In genomic region chr20:36833275-36834020, GRCh38 we compare ENCODE assay signal across 10 cellular contexts. TPM values are rescaled to one million over a fixed set of nuclear protein-coding genes. Genes with fewer than 3 reads are reported as not detected.
DNase-seq lines count a peak whose midpoint lies in the region; ATAC-seq, FAIRE-seq and TF ChIP-seq lines count a peak whose summit lies in the region.
"Had no signal": no experiment of that assay in that cellular context is flagged by ENCODE, and none has a peak within 500 bp of the region (broad histone marks: within the 10 kb centered on the region; RNA-seq: fewer than 3 reads in every experiment).

No MANE protein-coding gene starts in this region.

- peaks cover 32% of the 10 kb centered on the region for H3K4me1 Mint-ChIP-seq in neural progenitor cell

- no peak overlapping the region for H3K9ac ChIP-seq in neural progenitor cell

- H3K36me3 Mint-ChIP-seq in neural progenitor cell, result peaks cover 4% of the 10 kb centered on the region

- H3F3A ChIP-seq in neural progenitor cell (ENCODE audit: low read depth), result peaks cover 28% of the 10 kb centered on the region

- H3K4me1 ChIP-seq in heart left ventricle, result peaks cover 10 to 83% (median 65%) of the 10 kb centered on the region in 12 donors
- H3K4me1 ChIP-seq in esophagus (ENCODE audit: control insufficient read depth in 2 of 2, insufficient read depth in 2 of 2, low read length in 1 of 2), result peaks cover 5 to 22% of the 10 kb centered on the region in 2 donors
- peaks cover 13% of the 10 kb centered on the region for H3K4me1 ChIP-seq in neural progenitor cell
- H3K4me1 ChIP-seq in pancreas, result peaks cover 0 to 6% (median 4%) of the 10 kb centered on the region in 3 donors

- TF ChIP-seq POLR2A in heart left ventricle (IDR thresholded peaks at IDR 0.05), result no peak

- no peak for FAIRE-seq in pancreas (lab: Jason Lieb, UNC)

- H3K27me3 ChIP-seq in heart left ventricle (no peaks in the 10 kb centered on the region), esophagus (ENCODE audit: control insufficient read depth in 1 of 2, insufficient read depth in 2 of 2, low read length in 2 of 2) (no peaks in the 10 kb centered on the region), neural progenitor cell (no peaks in the 10 kb centered on the region), pancreas (no peaks in the 10 kb centered on the region)

- intact Hi-C loops in heart left ventricle (cut with DNase I) (loop anchor here in 1 of 10 donors (2.0 kb wide), 1 partner anchor 27 kb away; no protein-coding TSS in a partner anchor), left ventricle myocardium superior (cut with micrococcal nuclease) (no loop called here), pancreas (cut with DNase I) (no loop called here)

- TF ChIP-seq CTCF in heart left ventricle (IDR thresholded peaks at IDR 0.05), result no peak
- no peak for TF ChIP-seq CTCF in neural progenitor cell (IDR thresholded peaks at IDR 0.05)
- TF ChIP-seq CTCF in pancreas (IDR thresholded peaks at IDR 0.05), result no peak

- 68 to 74% (median 71%) methylated on average over 15 to 19 of the region's 19 CpGs for WGBS in heart left ventricle, 4 donors
- 73% methylated on average over 19 of the region's 19 CpGs for WGBS in esophagus, 2 donors
- 84 to 89% methylated on average over 19 of the region's 19 CpGs for WGBS in pancreas, 2 donors

- no peak overlapping the region for H3K4me3 Mint-ChIP-seq in neural progenitor cell

- H3K4me3 ChIP-seq in heart left ventricle (no peak overlapping the region), esophagus (ENCODE audit: low read depth in 1 of 2, low read length in 2 of 2) (no peak overlapping the region), neural progenitor cell (no peak overlapping the region), pancreas (no peak overlapping the region)

- DNase-seq in heart left ventricle, result peak in 2 of 5 donors; percentile 60 to 73
- DNase-seq in left ventricle myocardium superior, result no peak
- DNase-seq in neural progenitor cell (ENCODE audit: low spot score), result no peak
- no peak for DNase-seq in kidney glomerular epithelial cell (lab: John Stamatoyannopoulos, UW)
- no peak for DNase-seq in NCI-H2227 (lab: John Stamatoyannopoulos, UW; ENCODE audit: unreplicated experiment)
- DNase-seq in pancreas, result no peak
- no peak for DNase-seq in SIG-M5 treated with dmso at 0.1 percent for 504 hours (lab: John Stamatoyannopoulos, UW; ENCODE audit: unreplicated experiment)

- H3K27ac ChIP-seq in heart left ventricle (peak overlapping the region; percentile 48 to 95 (median 86)), esophagus (ENCODE audit: low read depth in 2 of 2, low read length in 1 of 2) (peak overlapping the region; percentile 39 to 85), neural progenitor cell (no peak overlapping the region), pancreas (no peak overlapping the region)

- H3K27ac Mint-ChIP-seq in neural progenitor cell, result peak overlapping the region; percentile 83

- H3K9me3 Mint-ChIP-seq in neural progenitor cell, result no peaks in the 10 kb centered on the region

- H4K20me1 ChIP-seq in neural progenitor cell (ENCODE audit: low read depth), result no peaks in the 10 kb centered on the region

- no peak overlapping the region for H3K4me2 ChIP-seq in neural progenitor cell

- H3K36me3 ChIP-seq in heart left ventricle, result peaks cover 0 to 30% (median 20%) of the 10 kb centered on the region in 9 donors
- H3K36me3 ChIP-seq in esophagus (ENCODE audit: control insufficient read depth in 2 of 2, insufficient read depth in 2 of 2, low read length in 1 of 2), result peaks cover 3 to 5% of the 10 kb centered on the region in 2 donors
- H3K36me3 ChIP-seq in neural progenitor cell, result no peaks in the 10 kb centered on the region
- no peaks in the 10 kb centered on the region for H3K36me3 ChIP-seq in pancreas

- no peak for ATAC-seq in heart left ventricle
- no peak for ATAC-seq in left ventricle myocardium superior
- no peak for ATAC-seq in pancreas
- ATAC-seq: Panc1 had no signal

- peaks cover 5% of the 10 kb centered on the region for H3K79me2 ChIP-seq in neural progenitor cell (ENCODE audit: low read depth)

- H2AFZ ChIP-seq in neural progenitor cell (replicated peaks), result no peak overlapping the region

- peaks cover 7% of the 10 kb centered on the region for H3K27me3 Mint-ChIP-seq in neural progenitor cell (ENCODE audit: insufficient read depth, low read depth)

- H3K9me3 ChIP-seq in heart left ventricle, result no peaks in the 10 kb centered on the region
- H3K9me3 ChIP-seq in esophagus (ENCODE audit: control insufficient read depth in 2 of 2, insufficient read depth in 1 of 2, low read depth in 1 of 2, low read length in 1 of 2), result no peaks in the 10 kb centered on the region
- no peaks in the 10 kb centered on the region for H3K9me3 ChIP-seq in neural progenitor cell (ENCODE audit: low read depth)
- H3K9me3 ChIP-seq in pancreas, result no peaks in the 10 kb centered on the region

RNA-seq across cellular contexts. Expression of gene TLDC2, which starts 42.5 kb away (rescaled TPM):
- total RNA-seq in heart left ventricle, result not detected
- polyA plus RNA-seq in heart left ventricle, result under 1 TPM in 1 of 2 donors, not detected in 1; 0.15 TPM
- not detected for total RNA-seq in left ventricle myocardium superior
- under 1 TPM; 0.16 to 0.29 TPM for polyA plus RNA-seq in esophagus
- 2.4 and 3.8 TPM in 2 replicates for total RNA-seq in neural progenitor cell (ENCODE audit: low replicate concordance)
- under 1 TPM in 5 of 6 donors, not detected in 1; 0.25 to 0.41 (median 0.34) TPM for total RNA-seq in pancreas
- polyA plus RNA-seq in pancreas, result under 1 TPM; 0.23 to 0.82 TPM
- total RNA-seq: activated CD8-positive, alpha-beta memory T cell treated with anti-CD3 and anti-CD28 coated beads for 36 hours had no signal

RNA-seq across cellular contexts. Expression of gene DSN1, which starts 59.9 kb away (rescaled TPM):
- 1 to 10 TPM; 3.7 to 6.2 (median 4.9) TPM for total RNA-seq in heart left ventricle
- 1 to 10 TPM; 3.2 to 7.0 TPM for polyA plus RNA-seq in heart left ventricle
- total RNA-seq in left ventricle myocardium superior, result 4.5 TPM
- polyA plus RNA-seq in esophagus, result 1 to 10 TPM; 7.6 to 9.4 TPM
- 34.4 and 48.2 TPM in 2 replicates for total RNA-seq in neural progenitor cell (ENCODE audit: low replicate concordance)
- total RNA-seq in pancreas, result 1 to 10 TPM; 1.9 to 3.8 (median 3.0) TPM
- polyA plus RNA-seq in pancreas, result 1 to 10 TPM; 4.1 to 6.3 TPM

Comparison
In these comparisons a context has a peak if more than half of its experiments do, and no peak if none do; other contexts are left out.
1. H3K27ac ChIP-seq: peak in heart left ventricle (12 of 12) and esophagus (2 of 2); none in neural progenitor cell (single experiment) and pancreas (0 of 4).